ENCODE assay signal across 8 cellular contexts in the genomic region with DNA sequence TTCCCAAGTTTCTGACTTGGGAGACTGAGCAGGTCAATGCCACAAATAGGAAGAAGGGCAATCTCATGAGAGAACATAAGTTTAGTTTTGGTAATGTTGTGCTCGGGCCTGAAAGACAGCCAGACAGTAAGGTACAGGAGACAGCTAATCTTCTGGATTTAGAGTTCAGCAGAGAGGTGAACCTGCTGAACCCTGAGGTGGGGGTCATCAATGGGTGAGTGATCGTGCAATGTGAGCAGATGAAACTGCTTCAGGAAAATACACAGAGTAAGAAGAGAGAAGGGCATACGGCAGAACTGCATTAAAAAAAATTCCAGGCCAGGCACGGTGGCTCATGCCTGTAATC. TPM values are rescaled to one million over a fixed set of nuclear protein-coding genes. Genes with fewer than 3 reads are reported as not detected.
DNase-seq lines count a peak whose midpoint lies in the region; ATAC-seq, FAIRE-seq and TF ChIP-seq lines count a peak whose summit lies in the region.

No MANE protein-coding gene starts in this region.

- peak overlapping the region; percentile 99 for H3K27ac Mint-ChIP-seq in HFFc6
- H3K27ac Mint-ChIP-seq in activated naive CD8-positive, alpha-beta T cell treated with anti-CD3 and anti-CD28 coated beads, Interleukin-2, amount 50 U/mL, for 24 hours, result peak overlapping the region; percentile 64
- peak overlapping the region; percentile 87 to 95 for H3K27ac Mint-ChIP-seq in natural killer cell treated with Interleukin-12 subunit alpha and Interleukin-12 subunit beta and Interleukin-15 and Interleukin-18, amount 100 ng/mL, for 72 hours

- no peaks in the 10 kb centered on the region; the same call in 1 of the 2 replicates for H3K27me3 Mint-ChIP-seq in HFFc6 (ENCODE audit: insufficient read depth)
- no peaks in the 10 kb centered on the region for H3K27me3 Mint-ChIP-seq in activated naive CD8-positive, alpha-beta T cell treated with anti-CD3 and anti-CD28 coated beads, Interleukin-2, amount 50 U/mL, for 24 hours
- no peaks in the 10 kb centered on the region for H3K27me3 Mint-ChIP-seq in natural killer cell treated with Interleukin-12 subunit alpha and Interleukin-12 subunit beta and Interleukin-15 and Interleukin-18, amount 100 ng/mL, for 72 hours

- no peak for TF ChIP-seq CTCF in HFFc6 (IDR thresholded peaks at IDR 0.05)

- peak overlapping the region; percentile 88 for H3K4me3 Mint-ChIP-seq in HFFc6
- peak overlapping the region; percentile 35 for H3K4me3 Mint-ChIP-seq in activated naive CD8-positive, alpha-beta T cell treated with anti-CD3 and anti-CD28 coated beads, Interleukin-2, amount 50 U/mL, for 24 hours
- peak overlapping the region; percentile 86 for H3K4me3 Mint-ChIP-seq in natural killer cell treated with Interleukin-12 subunit alpha and Interleukin-12 subunit beta and Interleukin-15 and Interleukin-18, amount 100 ng/mL, for 72 hours

- in situ Hi-C loops in Caki2 (cut with HindIII; ENCODE audit: low pct_unique_long_range_greater_than_20kb, low sequenced_read_pairs), result no loop called here

- H3K4me1 Mint-ChIP-seq in HFFc6 (ENCODE audit: low read depth), result peaks cover 56% of the 10 kb centered on the region
- peaks cover 42% of the 10 kb centered on the region for H3K4me1 Mint-ChIP-seq in activated naive CD8-positive, alpha-beta T cell treated with anti-CD3 and anti-CD28 coated beads, Interleukin-2, amount 50 U/mL, for 24 hours
- H3K4me1 Mint-ChIP-seq in natural killer cell treated with Interleukin-12 subunit alpha and Interleukin-12 subunit beta and Interleukin-15 and Interleukin-18, amount 100 ng/mL, for 72 hours (ENCODE audit: low read depth in 2 of 2), result peaks cover 14 to 24% of the 10 kb centered on the region in 2 donors

- no peak for TF ChIP-seq POLR2A in GM12891 (IDR thresholded peaks at IDR 0.05; ENCODE audit: low read depth, low read length)

- DNase-seq in Caki2 (ENCODE audit: low read depth), result peak; percentile 68
- DNase-seq in HFFc6, result no peak
- DNase-seq in activated naive CD8-positive, alpha-beta T cell treated with anti-CD3 and anti-CD28 coated beads, Interleukin-2, amount 50 U/mL, for 24 hours, result no peak
- no peak for DNase-seq in natural killer cell treated with Interleukin-12 subunit alpha and Interleukin-12 subunit beta and Interleukin-15 and Interleukin-18, amount 100 ng/mL, for 72 hours (ENCODE audit: low spot score)
- DNase-seq in GM12891 (ENCODE audit: insufficient read length, low spot score), result no peak
- no peak for DNase-seq in NCI-H187 treated with DMSO at 0.1 percent for 48 hours (lab: John Stamatoyannopoulos, UW)

- H3K9me3 Mint-ChIP-seq in HFFc6, result no peaks in the 10 kb centered on the region
- H3K9me3 Mint-ChIP-seq in activated naive CD8-positive, alpha-beta T cell treated with anti-CD3 and anti-CD28 coated beads, Interleukin-2, amount 50 U/mL, for 24 hours, result no peaks in the 10 kb centered on the region
- no peaks in the 10 kb centered on the region for H3K9me3 Mint-ChIP-seq in natural killer cell treated with Interleukin-12 subunit alpha and Interleukin-12 subunit beta and Interleukin-15 and Interleukin-18, amount 100 ng/mL, for 72 hours

- no peak for FAIRE-seq in GM12891 (lab: Jason Lieb, UNC)

- peaks cover 38% of the 10 kb centered on the region for H3K36me3 Mint-ChIP-seq in HFFc6 (ENCODE audit: low read depth)
- peaks cover 16% of the 10 kb centered on the region for H3K36me3 Mint-ChIP-seq in activated naive CD8-positive, alpha-beta T cell treated with anti-CD3 and anti-CD28 coated beads, Interleukin-2, amount 50 U/mL, for 24 hours (ENCODE audit: low read depth)
- H3K36me3 Mint-ChIP-seq in natural killer cell treated with Interleukin-12 subunit alpha and Interleukin-12 subunit beta and Interleukin-15 and Interleukin-18, amount 100 ng/mL, for 72 hours, result peaks cover 10% of the 10 kb centered on the region

- no peak for ATAC-seq in activated naive CD8-positive, alpha-beta T cell treated with anti-CD3 and anti-CD28 coated beads, Interleukin-2, amount 50 U/mL, for 24 hours
- ATAC-seq in natural killer cell treated with Interleukin-12 subunit alpha and Interleukin-12 subunit beta and Interleukin-15 and Interleukin-18, amount 100 ng/mL, for 72 hours, result no peak
- ATAC-seq in GM19351 (IDR thresholded peaks at IDR 0.05; ENCODE audit: unreplicated experiment), result no peak
- no peak for ATAC-seq in HG02852 (IDR thresholded peaks at IDR 0.05; ENCODE audit: unreplicated experiment)

TF ChIP-seq in GM12891, 5 proteins besides CTCF, POLR2A, EP300 and RAD21:
- TF ChIP-seq PAX5 (IDR thresholded peaks at IDR 0.05; ENCODE audit: insufficient read depth, low read length, severe bottlenecking), result no peak
- no peak for TF ChIP-seq POLR2AphosphoS5 (IDR thresholded peaks at IDR 0.05; ENCODE audit: low read depth, low read length)
- no peak for TF ChIP-seq TAF1 (IDR thresholded peaks at IDR 0.05; ENCODE audit: low read depth, low read length)
- TF ChIP-seq POU2F2 (IDR thresholded peaks at IDR 0.05; ENCODE audit: low read depth, low read length), result no peak
- no peak for TF ChIP-seq SPI1 (IDR thresholded peaks at IDR 0.05; ENCODE audit: low read depth, low read length)

RNA-seq across cellular contexts. Expression of gene RUBCN, which starts 23.3 kb away (rescaled TPM):
- total RNA-seq in Caki2 (2014; rRNA removed; shearing (Covaris generic); ENCODE audit: low replicate concordance), result 3.4 and 7.9 TPM in 2 replicates
- total RNA-seq in HFFc6 (2021; fragmentation: NEBNext Ultra II Directional; extraction: Animal tissue kit (Norgen Biotek cat#: 25700)), result 10 to 100 TPM; 27.0 to 30.4 (median 29.4) TPM
- total RNA-seq in natural killer cell treated with Interleukin-12 subunit alpha and Interleukin-12 subunit beta and Interleukin-15 and Interleukin-18, amount 100 ng/mL, for 72 hours, result 10 to 100 TPM; 42.7 to 59.7 TPM
- polyA plus RNA-seq in GM12891 (2012; ENCODE audit: low read depth, missing spikeins), result 29.4 TPM

RNA-seq across cellular contexts. Expression of gene FYTTD1, which starts 36.2 kb away (rescaled TPM):
- total RNA-seq in Caki2 (2014; rRNA removed; shearing (Covaris generic); ENCODE audit: low replicate concordance), result 25.3 and 46.5 TPM in 2 replicates
- total RNA-seq in HFFc6 (2021; fragmentation: NEBNext Ultra II Directional; extraction: Animal tissue kit (Norgen Biotek cat#: 25700)), result 10 to 100 TPM; 53.3 to 71.7 (median 60.9) TPM
- 10 to 100 TPM; 36.0 to 66.1 TPM for total RNA-seq in natural killer cell treated with Interleukin-12 subunit alpha and Interleukin-12 subunit beta and Interleukin-15 and Interleukin-18, amount 100 ng/mL, for 72 hours
- 34.1 TPM for polyA plus RNA-seq in GM12891 (2012; ENCODE audit: low read depth, missing spikeins)

Comparison
In these comparisons a context has a peak if more than half of its experiments do, and no peak if none do; other contexts are left out.
1. H3K4me3 Mint-ChIP-seq: peak in every context shown above with its lines; median percentile 88 in HFFc6; 86 in natural killer cell treated with Interleukin-12 subunit alpha and Interleukin-12 subunit beta and Interleukin-15 and Interleukin-18, amount 100 ng/mL, for 72 hours; 35 in activated naive CD8-positive, alpha-beta T cell treated with anti-CD3 and anti-CD28 coated beads, Interleukin-2, amount 50 U/mL, for 24 hours.